ENCODE assay signal across 26 cellular contexts in the genomic region with DNA sequence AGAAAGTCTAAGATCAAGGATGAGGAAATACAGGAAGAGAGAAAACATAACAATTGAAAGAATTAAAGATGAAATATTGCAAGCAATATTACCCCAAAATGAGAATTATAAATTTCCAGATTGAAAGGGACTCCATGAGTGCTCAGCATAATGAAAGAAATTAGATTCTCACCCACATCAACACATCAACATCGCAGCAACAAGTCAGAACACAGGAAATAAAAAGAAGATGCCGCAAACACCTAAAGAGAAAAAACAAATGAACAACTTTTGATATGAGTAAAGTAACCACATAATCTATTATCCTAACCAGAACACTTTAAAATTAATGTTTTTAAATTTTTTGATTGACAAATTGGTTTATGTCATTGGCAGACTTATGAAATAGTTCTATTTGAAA.
A peak's percentile ranks its signal among the peaks of the same experiment; 100 is the strongest.
DNase-seq lines count a peak whose midpoint lies in the region; ATAC-seq, FAIRE-seq and TF ChIP-seq lines count a peak whose summit lies in the region.
"Had no signal": no experiment of that assay in that cellular context is flagged by ENCODE, and none has a peak within 500 bp of the region (broad histone marks: within the 10 kb centered on the region; RNA-seq: fewer than 3 reads in every experiment).

No MANE protein-coding gene starts in this region.

- intact Hi-C loops in activated CD4-positive, alpha-beta T cell treated with anti-CD3 and anti-CD28 coated beads for 36 hours (cut with DNase I, micrococcal nuclease): no loop called here
- intact Hi-C loops in pancreas (cut with DNase I): no loop called here

- no peak overlapping the region for H3K27ac ChIP-seq in CD8-positive, alpha-beta memory T cell (ENCODE audit: low read depth, low read length)
- H3K27ac ChIP-seq in pancreas: no peak overlapping the region
- H3K27ac ChIP-seq: 22Rv1 had no signal

- ATAC-seq in activated CD4-positive, alpha-beta T cell treated with anti-CD3 and anti-CD28 coated beads for 36 hours: peak; percentile 36
- peak; percentile 98 for ATAC-seq in central memory CD8-positive, alpha-beta T cell (replicated peaks; ENCODE audit: extremely low read depth, poor library complexity, severe bottlenecking)
- no peak for ATAC-seq in pancreas
- ATAC-seq: HCT116, PC-3 had no signal

- no peaks in the 10 kb centered on the region for H3K36me3 ChIP-seq in CD8-positive, alpha-beta memory T cell (ENCODE audit: insufficient read depth, low read length)
- H3K36me3 ChIP-seq in pancreas: no peaks in the 10 kb centered on the region
- H3K36me3 ChIP-seq: BE2C, MG63 had no signal

- H3K4me3 Mint-ChIP-seq in activated CD4-positive, alpha-beta T cell treated with anti-CD3 and anti-CD28 coated beads for 36 hours: no peak overlapping the region
- peak overlapping the region; percentile 37 to 77 (median 47) for H3K4me3 Mint-ChIP-seq in CD8-positive, alpha-beta memory T cell
- peak overlapping the region; percentile 16 for H3K4me3 Mint-ChIP-seq in central memory CD8-positive, alpha-beta T cell
- H3K4me3 Mint-ChIP-seq: CD4-positive, alpha-beta T cell had no signal

- no peaks in the 10 kb centered on the region for H3K27me3 Mint-ChIP-seq in activated CD4-positive, alpha-beta T cell treated with anti-CD3 and anti-CD28 coated beads for 36 hours
- H3K27me3 Mint-ChIP-seq in CD8-positive, alpha-beta memory T cell: no peaks in the 10 kb centered on the region
- H3K27me3 Mint-ChIP-seq in central memory CD8-positive, alpha-beta T cell: no peaks in the 10 kb centered on the region
- H3K27me3 Mint-ChIP-seq: CD4-positive, alpha-beta T cell; IgD-negative memory B cell had no signal

- no peak for TF ChIP-seq CTCF in pancreas (IDR thresholded peaks at IDR 0.05)

- H3K4me1 Mint-ChIP-seq in activated CD4-positive, alpha-beta T cell treated with anti-CD3 and anti-CD28 coated beads for 36 hours: peaks cover 14% of the 10 kb centered on the region
- H3K4me1 Mint-ChIP-seq in CD8-positive, alpha-beta memory T cell: peaks cover 32 to 57% (median 37%) of the 10 kb centered on the region in 3 donors
- peaks cover 25% of the 10 kb centered on the region for H3K4me1 Mint-ChIP-seq in central memory CD8-positive, alpha-beta T cell

- no peaks in the 10 kb centered on the region for H3K27me3 ChIP-seq in CD8-positive, alpha-beta memory T cell (ENCODE audit: insufficient read depth, low read length, poor library complexity, severe bottlenecking)
- H3K27me3 ChIP-seq in pancreas: no peaks in the 10 kb centered on the region
- H3K27me3 ChIP-seq: BE2C, MG63 had no signal

- CTCF ChIA-PET in activated CD4-positive, alpha-beta T cell treated with anti-CD3 and anti-CD28 coated beads for 36 hours (lab: Charles Lee): no interaction called here
- CTCF ChIA-PET in CD8-positive, alpha-beta memory T cell (lab: Charles Lee): no interaction called here

- no peak for DNase-seq in activated CD4-positive, alpha-beta T cell treated with anti-CD3 and anti-CD28 coated beads for 36 hours
- DNase-seq in activated CD4-positive, alpha-beta T cell treated with anti-CD3 and anti-CD28 coated beads for 4 hours: no peak
- peak in 1 of 5 donors; percentile 61 for DNase-seq in CD8-positive, alpha-beta memory T cell
- DNase-seq in central memory CD8-positive, alpha-beta T cell (ENCODE audit: low spot score in 2 of 2): no peak
- DNase-seq in pancreas (no peak), GDM1 (lab: John Stamatoyannopoulos, UW) (no peak), A172 (ENCODE audit: low spot score) (no peak)
- no peak for DNase-seq in stimulated activated CD8-positive, alpha-beta memory T cell treated with anti-CD3 and anti-CD28 coated beads, Interleukin-4, amount 100 ng/mL, for 48 hours
- DNase-seq: BE2C; CD4-positive, alpha-beta T cell; DMS53; GOT3; Kasumi-1; MG63; NCI-H1048; NCI-H1436 treated with DMSO at 0.1 percent for 48 hours; NCI-H2029; NCI-H2171; NCI-H526; PC-3 had no signal

- peaks cover 9% of the 10 kb centered on the region for H3K4me1 ChIP-seq in CD8-positive, alpha-beta memory T cell (ENCODE audit: insufficient read depth, low read length)
- H3K4me1 ChIP-seq in pancreas: no peaks in the 10 kb centered on the region
- H3K4me1 ChIP-seq: BE2C had no signal

- 77 to 96% methylated on average over 2 of the region's 2 CpGs for WGBS in pancreas, 2 donors

- H3K9me3 ChIP-seq in CD8-positive, alpha-beta memory T cell (ENCODE audit: low read length): no peaks in the 10 kb centered on the region
- no peaks in the 10 kb centered on the region for H3K9me3 ChIP-seq in pancreas
- H3K9me3 ChIP-seq: BE2C, MG63 had no signal

- no peaks in the 10 kb centered on the region for H3K36me3 Mint-ChIP-seq in activated CD4-positive, alpha-beta T cell treated with anti-CD3 and anti-CD28 coated beads for 36 hours (ENCODE audit: low read depth)
- peaks cover 0 to 13% (median 2%) of the 10 kb centered on the region in 3 donors for H3K36me3 Mint-ChIP-seq in CD8-positive, alpha-beta memory T cell
- H3K36me3 Mint-ChIP-seq in central memory CD8-positive, alpha-beta T cell (ENCODE audit: insufficient read depth): peaks cover 2% of the 10 kb centered on the region

- peak; percentile 56 for FAIRE-seq in pancreas (lab: Jason Lieb, UNC)
- FAIRE-seq: GM12891, GM18507, HTR-8/SVneo had no signal

- POLR2A ChIA-PET in activated CD4-positive, alpha-beta T cell treated with anti-CD3 and anti-CD28 coated beads for 36 hours (lab: Charles Lee): no interaction called here
- POLR2A ChIA-PET in CD8-positive, alpha-beta memory T cell (lab: Charles Lee): no interaction called here

- H3K27ac Mint-ChIP-seq in activated CD4-positive, alpha-beta T cell treated with anti-CD3 and anti-CD28 coated beads for 36 hours: no peak overlapping the region
- peak overlapping the region; percentile 3 to 91 (median 54) for H3K27ac Mint-ChIP-seq in CD8-positive, alpha-beta memory T cell
- H3K27ac Mint-ChIP-seq in central memory CD8-positive, alpha-beta T cell (ENCODE audit: low read depth): peak overlapping the region; percentile 80
- H3K27ac Mint-ChIP-seq: CD4-positive, alpha-beta T cell had no signal

- no peak overlapping the region for H3K4me3 ChIP-seq in CD8-positive, alpha-beta memory T cell (ENCODE audit: low read length)
- H3K4me3 ChIP-seq in pancreas: no peak overlapping the region
- H3K4me3 ChIP-seq: MG63 had no signal

- H3K9me3 Mint-ChIP-seq in activated CD4-positive, alpha-beta T cell treated with anti-CD3 and anti-CD28 coated beads for 36 hours (ENCODE audit: low read depth): peaks cover 9% of the 10 kb centered on the region
- H3K9me3 Mint-ChIP-seq in CD8-positive, alpha-beta memory T cell: peaks cover 0 to 7% (median 3%) of the 10 kb centered on the region in 5 donors
- no peaks in the 10 kb centered on the region for H3K9me3 Mint-ChIP-seq in central memory CD8-positive, alpha-beta T cell

Comparison
In these comparisons a context has a peak if more than half of its experiments do, and no peak if none do; other contexts are left out.
1. ATAC-seq: peak in activated CD4-positive, alpha-beta T cell treated with anti-CD3 and anti-CD28 coated beads for 36 hours (single experiment) and central memory CD8-positive, alpha-beta T cell (single experiment); none in pancreas (0 of 4).